ENCODE assay signal across 32 cellular contexts in the genomic region with DNA sequence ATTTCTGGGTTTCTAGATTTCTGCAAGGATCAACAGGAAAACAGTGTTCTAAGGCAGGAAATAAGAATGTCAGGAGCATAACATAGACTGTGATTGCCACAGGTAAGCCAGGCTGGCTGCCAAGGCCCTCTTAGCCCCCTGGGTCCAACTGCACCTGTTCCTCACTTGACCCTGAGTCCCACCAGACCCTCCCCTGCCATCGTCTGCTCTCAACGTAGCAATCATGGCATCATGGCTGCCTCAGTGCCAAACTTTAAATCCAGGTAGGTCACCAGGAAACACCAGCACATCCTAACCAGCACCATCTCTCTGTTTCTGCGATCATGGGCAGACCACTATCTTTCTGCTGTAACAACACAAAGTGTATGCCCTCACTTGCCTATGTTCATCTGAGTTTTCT.
"Had no signal": no experiment of that assay in that cellular context is flagged by ENCODE, and none has a peak within 500 bp of the region (broad histone marks: within the 10 kb centered on the region; RNA-seq: fewer than 3 reads in every experiment).

No MANE protein-coding gene starts in this region.

- H3K27me3 ChIP-seq: ascending aorta, body of pancreas, brain microvascular endothelial cell, breast epithelium, cardiac muscle cell had no signal

- H3K36me3 ChIP-seq: ascending aorta, brain microvascular endothelial cell, breast epithelium, cardiac muscle cell had no signal

- H3K4me3 ChIP-seq: ascending aorta, body of pancreas, breast epithelium, cardiac muscle cell had no signal

- ATAC-seq: activated CD4-positive, alpha-beta T cell treated with anti-CD3 and anti-CD28 coated beads for 36 hours; activated CD4-positive, CD25-positive, alpha-beta regulatory T cell treated with anti-CD3 and anti-CD28 coated beads, Interleukin-2, amount 50 U/mL, for 24 hours; activated CD8-positive, alpha-beta memory T cell treated with anti-CD3 and anti-CD28 coated beads, Interleukin-2, amount 10 ng/mL, durations not matched to agents 7 days and 5 days; activated CD8-positive, alpha-beta T cell treated with anti-CD3 and anti-CD28 coated beads, Interleukin-2, amount 10 ng/mL, durations not matched to agents 7 days and 5 days; activated naive CD8-positive, alpha-beta T cell treated with anti-CD3 and anti-CD28 coated beads, Interleukin-2, amount 50 U/mL, for 24 hours; body of pancreas had no signal

- DNase-seq: activated B cell treated with CpG ODN at 0.5 μM for 24 hours; activated CD4-positive, alpha-beta memory T cell treated with anti-CD3 and anti-CD28 coated beads, Interleukin-2, amount 10 ng/mL, durations not matched to agents 7 days and 5 days; activated CD4-positive, alpha-beta T cell treated with anti-CD3 and anti-CD28 coated beads for 1 hour; activated CD4-positive, alpha-beta T cell treated with anti-CD3 and anti-CD28 coated beads for 36 hours; activated CD4-positive, alpha-beta T cell treated with anti-CD3 and anti-CD28 coated beads for 48 hours; activated CD4-positive, alpha-beta T cell treated with anti-CD3 and anti-CD28 coated beads, Interleukin-2, amount 10 ng/mL, durations not matched to agents 7 days and 5 days; activated CD4-positive, alpha-beta T cell treated with anti-CD3 and anti-CD28 coated beads, Interleukin-2, amount 50 U/mL, for 48 hours; activated CD8-positive, alpha-beta memory T cell treated with anti-CD3 and anti-CD28 coated beads for 24 hours; activated CD8-positive, alpha-beta memory T cell treated with anti-CD3 and anti-CD28 coated beads, Interleukin-2, amount 10 ng/mL, durations not matched to agents 7 days and 5 days; activated CD8-positive, alpha-beta memory T cell treated with anti-CD3 and anti-CD28 coated beads, Interleukin-2, amount 50 U/mL, for 48 hours; activated CD8-positive, alpha-beta T cell treated with anti-CD3 and anti-CD28 coated beads, Interleukin-2, amount 10 ng/mL, durations not matched to agents 7 days and 5 days; activated effector memory CD4-positive, alpha-beta T cell treated with Interleukin-2 at 50 U/mL for 16 hours; activated gamma-delta T cell; activated naive CD4-positive, alpha-beta T cell treated with anti-CD3 and anti-CD28 coated beads, Interleukin-2, amount 10 ng/mL, durations not matched to agents 7 days and 5 days; activated naive CD4-positive, alpha-beta T cell treated with Interleukin-2 at 50 U/mL for 16 hours; activated naive CD8-positive, alpha-beta T cell treated with anti-CD3 and anti-CD28 coated beads, Interleukin-2, amount 10 ng/mL, durations not matched to agents 7 days and 5 days; activated naive CD8-positive, alpha-beta T cell treated with anti-CD3 and anti-CD28 coated beads, Interleukin-2, amount 50 U/mL, for 24 hours; activated T-cell treated with anti-CD3 and anti-CD28 coated beads, Interleukin-2, amount 50 U/mL, for 24 hours; activated T-cell treated with anti-CD3 and anti-CD28 coated beads, Interleukin-2, amount 50 U/mL, for 48 hours; amygdala; anterior cingulate cortex; body of pancreas; brain microvascular endothelial cell; central memory CD4-positive, alpha-beta T cell; T-helper 1 cell; T-helper 2 cell; T-helper 9 cell had no signal

- FAIRE-seq: TTC549 had no signal
